17 cellular contexts compared by ENCODE assay signal in the genomic region with DNA sequence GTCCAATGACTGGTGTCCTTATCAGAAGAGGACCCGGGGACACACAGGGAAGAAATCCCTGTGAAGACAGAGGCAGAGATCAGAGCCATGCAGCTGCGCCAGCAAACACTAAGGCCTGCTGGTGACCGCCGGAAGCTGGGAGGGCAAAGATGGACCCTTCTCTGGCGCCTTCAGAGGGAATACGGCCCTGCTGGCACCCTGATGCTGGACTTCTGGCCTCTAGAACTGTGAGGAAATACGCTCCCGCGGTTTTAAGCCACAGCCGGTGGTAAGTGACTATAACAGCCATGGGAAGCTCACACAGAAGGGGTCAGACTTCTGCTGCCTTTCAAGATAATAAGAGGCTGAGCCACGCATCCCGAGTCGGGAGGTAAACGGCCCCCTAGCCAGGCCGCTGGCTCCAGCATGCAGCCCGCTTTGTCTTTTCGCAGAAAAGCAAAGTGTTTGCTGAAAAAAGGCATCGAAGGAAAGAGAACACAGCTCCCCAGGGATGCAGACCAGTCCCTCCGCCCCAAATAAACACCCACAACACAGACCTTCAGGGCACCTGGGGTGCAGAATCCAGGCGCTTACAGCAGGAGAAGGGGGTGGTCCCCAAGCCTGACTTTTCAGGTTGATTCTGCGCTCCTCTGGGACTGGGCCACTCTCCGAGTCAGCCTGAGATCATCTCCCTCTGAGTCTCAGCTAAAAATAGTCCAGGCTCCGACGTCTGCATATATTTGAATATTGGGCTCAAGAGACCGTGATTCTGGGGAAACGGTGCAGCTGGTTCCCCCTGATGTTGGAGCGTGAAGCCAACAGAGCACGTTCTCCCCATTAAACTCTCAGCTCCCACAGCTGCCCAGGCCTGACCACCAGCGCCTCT.
DNase-seq lines count a peak whose midpoint lies in the region; ATAC-seq, FAIRE-seq and TF ChIP-seq lines count a peak whose summit lies in the region.
"Had no signal": no experiment of that assay in that cellular context is flagged by ENCODE, and none has a peak within 500 bp of the region (broad histone marks: within the 10 kb centered on the region; RNA-seq: fewer than 3 reads in every experiment).

No MANE protein-coding gene starts in this region.

- 11% methylated on average over 28 of the region's 29 CpGs for WGBS in GM12878 (ENCODE audit: insufficient coverage, insufficient replicate concordance, low lambda C conversion rate, missing lambda C conversion rate)

- H3K36me3 Mint-ChIP-seq in neural progenitor cell = no peaks in the 10 kb centered on the region
- no peaks in the 10 kb centered on the region for H3K36me3 Mint-ChIP-seq in activated naive CD4-positive, alpha-beta T cell treated with anti-CD3 and anti-CD28 coated beads, Interleukin-2, amount 10 ng/mL, durations not matched to agents 7 days and 5 days
- H3K36me3 Mint-ChIP-seq: CD4-positive, alpha-beta memory T cell; natural killer cell had no signal

- no peak for TF ChIP-seq RAD21 in GM12878 (IDR thresholded peaks at IDR 0.05; ENCODE audit: insufficient read depth, low read depth, low read length)

- TF ChIP-seq EP300 in GM12878 (IDR thresholded peaks at IDR 0.05; ENCODE audit: borderline replicate concordance in 1 of 2, control insufficient read depth in 1 of 2, low read depth in 2 of 2, low read length in 2 of 2) = no peak

- TF ChIP-seq CTCF in GM12878 (IDR thresholded peaks at IDR 0.05 in 2 of 3, conservative IDR thresholded peaks at IDR 0.05 in 1 of 3; ENCODE audit: control insufficient read depth in 2 of 3, extremely low read depth in 1 of 3, insufficient read depth in 1 of 3, low read depth in 3 of 3, low read length in 3 of 3) (no peak), neural progenitor cell (IDR thresholded peaks at IDR 0.05) (no peak), breast epithelium (IDR thresholded peaks at IDR 0.05) (no peak)

- CTCF ChIA-PET in GM12878 (lab: Yijun Ruan, JAX) = interaction anchor here (0.6 kb wide), 1 partner anchor 1947 kb away, joined by 3 read pairs; no protein-coding TSS in a partner anchor
- CTCF ChIA-PET in activated naive CD4-positive, alpha-beta T cell treated with anti-CD3 and anti-CD28 coated beads, Interleukin-2, amount 10 ng/mL, durations not matched to agents 7 days and 5 days (lab: Charles Lee) = no interaction called here

- H4K20me1 ChIP-seq in GM12878 (ENCODE audit: control insufficient read depth, insufficient read depth) (no peaks in the 10 kb centered on the region), neural progenitor cell (ENCODE audit: low read depth) (no peaks in the 10 kb centered on the region)

- in situ Hi-C loops in GM12878 (cut with MboI) = no loop called here

- peaks cover 7% of the 10 kb centered on the region for H3F3A ChIP-seq in neural progenitor cell (ENCODE audit: low read depth)

- POLR2A ChIA-PET in GM12878 (lab: Charles Lee) = no interaction called here

- SMC1A ChIA-PET in GM12878 (lab: Charles Lee; ENCODE audit: uncharacterized antibody, unreplicated experiment) = interaction anchor here (0.6 kb wide), 1 partner anchor 16 kb away, joined by 3 read pairs; no protein-coding TSS in a partner anchor

- intact Hi-C loops in GM12878 (cut with micrococcal nuclease; ENCODE audit: unreplicated experiment) = no loop called here
- intact Hi-C loops in breast epithelium (cut with DNase I; ENCODE audit: low total_unique reads) = no loop called here

- H3K9me3 Mint-ChIP-seq in neural progenitor cell = no peaks in the 10 kb centered on the region
- H3K9me3 Mint-ChIP-seq in activated naive CD4-positive, alpha-beta T cell treated with anti-CD3 and anti-CD28 coated beads, Interleukin-2, amount 10 ng/mL, durations not matched to agents 7 days and 5 days = no peaks in the 10 kb centered on the region
- H3K9me3 Mint-ChIP-seq: activated T-cell treated with anti-CD3 and anti-CD28 coated beads, Interleukin-2, amount 50 U/mL, for 4 hours; CD4-positive, alpha-beta memory T cell; natural killer cell had no signal

- H3K4me2 ChIP-seq in GM12878 (ENCODE audit: control insufficient read depth, insufficient read depth) (no peak overlapping the region), neural progenitor cell (peak overlapping the region; percentile 19)

- no peak overlapping the region for H3K9ac ChIP-seq in GM12878 (ENCODE audit: control insufficient read depth, insufficient read depth, low read length)
- no peak overlapping the region for H3K9ac ChIP-seq in neural progenitor cell

- H3K79me2 ChIP-seq in GM12878 (ENCODE audit: control insufficient read depth, insufficient read depth, low read length) = no peaks in the 10 kb centered on the region
- no peaks in the 10 kb centered on the region for H3K79me2 ChIP-seq in neural progenitor cell (ENCODE audit: low read depth)

- peaks cover 27% of the 10 kb centered on the region for H3K4me1 Mint-ChIP-seq in neural progenitor cell
- no peaks in the 10 kb centered on the region for H3K4me1 Mint-ChIP-seq in activated naive CD4-positive, alpha-beta T cell treated with anti-CD3 and anti-CD28 coated beads, Interleukin-2, amount 10 ng/mL, durations not matched to agents 7 days and 5 days
- H3K4me1 Mint-ChIP-seq: natural killer cell had no signal

- no TSS peak for BruUV-seq in GM12878 (replicated peaks; lab: Mats Ljungman, UMichigan)

- peaks cover 4% of the 10 kb centered on the region for H3K27me3 Mint-ChIP-seq in neural progenitor cell (ENCODE audit: insufficient read depth, low read depth)
- peaks cover 34% of the 10 kb centered on the region for H3K27me3 Mint-ChIP-seq in activated naive CD4-positive, alpha-beta T cell treated with anti-CD3 and anti-CD28 coated beads, Interleukin-2, amount 10 ng/mL, durations not matched to agents 7 days and 5 days
- H3K27me3 Mint-ChIP-seq: CD4-positive, alpha-beta memory T cell had no signal

- no peak; the same call in 2 of the 3 replicates for ATAC-seq in GM12878
- ATAC-seq: activated T-cell treated with anti-CD3 and anti-CD28 coated beads, Interleukin-2, amount 50 U/mL, for 4 hours; K562 had no signal

- no peaks in the 10 kb centered on the region for H3K4me1 ChIP-seq in GM12878 (ENCODE audit: control insufficient read depth, insufficient read depth, low read length)
- peaks cover 19% of the 10 kb centered on the region for H3K4me1 ChIP-seq in neural progenitor cell
- H3K4me1 ChIP-seq in breast epithelium = no peaks in the 10 kb centered on the region

- TF ChIP-seq POLR2A in GM12878 (IDR thresholded peaks at IDR 0.05; ENCODE audit: low read depth, low read length) = no peak
- TF ChIP-seq POLR2A in breast epithelium (IDR thresholded peaks at IDR 0.05) = no peak

- H3K36me3 ChIP-seq in GM12878 (ENCODE audit: control insufficient read depth in 2 of 2, insufficient read depth in 2 of 2, low read length in 1 of 2) (no peaks in the 10 kb centered on the region), neural progenitor cell (no peaks in the 10 kb centered on the region), breast epithelium (no peaks in the 10 kb centered on the region)

- no peak overlapping the region for H3K27ac ChIP-seq in GM12878 (ENCODE audit: control insufficient read depth, insufficient read depth)
- H3K27ac ChIP-seq in neural progenitor cell = no peak overlapping the region
- no peak overlapping the region for H3K27ac ChIP-seq in breast epithelium

- H3K27me3 ChIP-seq in GM12878 (replicated peaks in 1 of 2; ENCODE audit: control insufficient read depth in 2 of 2, insufficient read depth in 2 of 2, low read length in 1 of 2) = peaks cover 0 to 8% of the 10 kb centered on the region in 2 experiments; a peak in 3 of 4 replicates
- no peaks in the 10 kb centered on the region for H3K27me3 ChIP-seq in neural progenitor cell
- H3K27me3 ChIP-seq in breast epithelium = peaks cover 0 to 6% of the 10 kb centered on the region in 2 donors

- H3K9me3 ChIP-seq in GM12878 (replicated peaks; ENCODE audit: control insufficient read depth, insufficient read depth, low read length) (no peaks in the 10 kb centered on the region), neural progenitor cell (ENCODE audit: low read depth) (no peaks in the 10 kb centered on the region), breast epithelium (no peaks in the 10 kb centered on the region)

- RAD21 ChIA-PET in GM12878 (lab: Charles Lee; ENCODE audit: unreplicated experiment) = no interaction called here

- DNase-seq in GM03348 (ENCODE audit: low spot score) (peak; percentile 60), NCI-H526 (lab: John Stamatoyannopoulos, UW) (peak; percentile 65 to 87), GM12878 (ENCODE audit: low read depth, low spot score) (no peak), neural progenitor cell (ENCODE audit: low spot score) (peak; percentile 47), foreskin melanocyte (no peak), breast epithelium (ENCODE audit: low spot score in 2 of 2) (no peak), GM19240 (ENCODE audit: insufficient read length, low spot score) (no peak)
- no peak for DNase-seq in activated naive CD4-positive, alpha-beta T cell treated with anti-CD3 and anti-CD28 coated beads, Interleukin-2, amount 10 ng/mL, durations not matched to agents 7 days and 5 days
- DNase-seq: activated CD4-positive, alpha-beta T cell treated with anti-CD3 and anti-CD28 coated beads for 1 hour; activated T-cell treated with anti-CD3 and anti-CD28 coated beads, Interleukin-2, amount 50 U/mL, for 4 hours; CD4-positive, alpha-beta memory T cell; kidney glomerular epithelial cell; natural killer cell; SIG-M5; stimulated activated CD8-positive, alpha-beta memory T cell treated with anti-CD3 and anti-CD28 coated beads, Interleukin-4, amount 100 ng/mL, for 48 hours had no signal

- H3K4me3 Mint-ChIP-seq in neural progenitor cell = no peak overlapping the region
- H3K4me3 Mint-ChIP-seq in activated naive CD4-positive, alpha-beta T cell treated with anti-CD3 and anti-CD28 coated beads, Interleukin-2, amount 10 ng/mL, durations not matched to agents 7 days and 5 days = no peak overlapping the region
- H3K4me3 Mint-ChIP-seq: activated T-cell treated with anti-CD3 and anti-CD28 coated beads, Interleukin-2, amount 50 U/mL, for 4 hours; CD4-positive, alpha-beta memory T cell; natural killer cell had no signal

- H3K4me3 ChIP-seq in GM12878 (no peak overlapping the region; the same call in 1 of the 2 replicates), neural progenitor cell (no peak overlapping the region), breast epithelium (no peak overlapping the region)
- H3K4me3 ChIP-seq: K562 had no signal

- H2AFZ ChIP-seq in GM12878 (ENCODE audit: control insufficient read depth, low read depth, low read length) = no peak overlapping the region
- peak overlapping the region; percentile 97 for H2AFZ ChIP-seq in neural progenitor cell (replicated peaks)

- H3K27ac Mint-ChIP-seq in neural progenitor cell = peak overlapping the region; percentile 42
- no peak overlapping the region for H3K27ac Mint-ChIP-seq in activated naive CD4-positive, alpha-beta T cell treated with anti-CD3 and anti-CD28 coated beads, Interleukin-2, amount 10 ng/mL, durations not matched to agents 7 days and 5 days
- H3K27ac Mint-ChIP-seq: natural killer cell had no signal

- FAIRE-seq in GM12878 (lab: Jason Lieb, UNC) = no peak
- FAIRE-seq: bronchial epithelial cell, K562 had no signal

TF ChIP-seq in GM12878, 131 proteins besides CTCF, POLR2A, EP300 and RAD21:
- TF ChIP-seq SUZ12 (IDR thresholded peaks at IDR 0.05; ENCODE audit: unreplicated experiment) (peak; percentile 41), TCF3 (IDR thresholded peaks at IDR 0.05; ENCODE audit: borderline replicate concordance, insufficient read depth, low read depth, low read length) (no peak), POU2F2 (IDR thresholded peaks at IDR 0.05; ENCODE audit: borderline replicate concordance, low read depth, low read length) (peak; percentile 35; the same call in 1 of the 3 replicates)
TF ChIP-seq in GM12878: peak in this region for 2.

Comparison
In these comparisons a context has a peak if more than half of its experiments do, and no peak if none do; other contexts are left out.
1. DNase-seq: peak in GM03348 (single experiment), NCI-H526 (2 of 2) and neural progenitor cell (single experiment); none in GM12878 (single experiment), foreskin melanocyte (single experiment), breast epithelium (0 of 2), GM19240 (single experiment) and activated naive CD4-positive, alpha-beta T cell treated with anti-CD3 and anti-CD28 coated beads, Interleukin-2, amount 10 ng/mL, durations not matched to agents 7 days and 5 days (single experiment).